In the genomic region with DNA sequence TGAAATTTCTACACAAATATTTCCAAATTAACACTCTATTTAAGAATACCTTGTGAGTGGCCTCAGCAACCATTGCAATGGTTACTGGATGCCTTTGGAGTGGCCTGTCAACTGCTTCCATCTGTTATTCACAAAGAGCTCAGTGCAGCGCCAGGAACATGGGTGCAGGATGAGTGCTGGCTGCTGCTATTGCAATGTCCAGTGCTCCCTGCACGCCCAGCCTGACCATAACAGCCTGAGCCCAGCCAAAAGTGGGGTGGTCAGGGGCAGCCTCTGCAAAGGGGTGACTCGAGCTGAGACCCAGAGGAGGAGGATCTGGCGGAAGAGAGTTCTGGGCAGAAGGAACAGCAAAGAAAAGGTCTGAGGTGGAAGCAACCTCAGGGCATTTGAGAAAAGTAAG, we compare ENCODE assay signal across 19 cellular contexts. TPM values are rescaled to one million over a fixed set of nuclear protein-coding genes. Genes with fewer than 3 reads are reported as not detected.
DNase-seq lines count a peak whose midpoint lies in the region; ATAC-seq and TF ChIP-seq lines count a peak whose summit lies in the region.
"Had no signal": no experiment of that assay in that cellular context is flagged by ENCODE, and none has a peak within 500 bp of the region (broad histone marks: within the 10 kb centered on the region; RNA-seq: fewer than 3 reads in every experiment).

No MANE protein-coding gene starts in this region.

- no peaks in the 10 kb centered on the region for H3F3A ChIP-seq in OCI-LY1 (ENCODE audit: insufficient read depth, low read length)

- H3K27me3 Mint-ChIP-seq in stimulated activated naive B cell treated with anti-CD40 and anti-IgM and Interleukin-4, amounts not matched to agents 10 μg/mL and 1 μg/mL and 100 μg/mL, for 72 hours = peaks cover 22 to 33% of the 10 kb centered on the region in 2 donors

- no peak for TF ChIP-seq CTCF in OCI-LY1 (IDR thresholded peaks at IDR 0.05; ENCODE audit: low read length)
- TF ChIP-seq CTCF in spleen (IDR thresholded peaks at IDR 0.05 in 8 of 11, conservative IDR thresholded peaks at IDR 0.05 in 3 of 11) = no peak

- ATAC-seq in stimulated activated naive B cell treated with anti-CD40 and anti-IgM and Interleukin-4, amounts not matched to agents 10 μg/mL and 1 μg/mL and 100 μg/mL, for 72 hours (replicated peaks) = no peak
- ATAC-seq: HCT116 had no signal

- H3K36me3 Mint-ChIP-seq in stimulated activated naive B cell treated with anti-CD40 and anti-IgM and Interleukin-4, amounts not matched to agents 10 μg/mL and 1 μg/mL and 100 μg/mL, for 72 hours = peaks cover 0 to 3% of the 10 kb centered on the region in 2 donors
- H3K36me3 Mint-ChIP-seq: brain, type B pancreatic cell had no signal

- H3K27ac ChIP-seq in OCI-LY1 (ENCODE audit: low read depth, low read length, poor library complexity, severe bottlenecking) = no peak overlapping the region
- H3K27ac ChIP-seq in spleen = peak overlapping the region in 3 of 8 donors; percentile 58 to 84 (median 84)
- no peak overlapping the region for H3K27ac ChIP-seq in caudate nucleus (ENCODE audit: low read depth, low read length)
- H3K27ac ChIP-seq: dorsolateral prefrontal cortex had no signal

- H3K4me1 Mint-ChIP-seq in stimulated activated naive B cell treated with anti-CD40 and anti-IgM and Interleukin-4, amounts not matched to agents 10 μg/mL and 1 μg/mL and 100 μg/mL, for 72 hours = peaks cover 18 to 31% of the 10 kb centered on the region in 2 donors

- H2AFZ ChIP-seq in OCI-LY1 (ENCODE audit: low read length) = peak overlapping the region; percentile 54; the same call in 1 of the 2 replicates

- H3K36me3 ChIP-seq in OCI-LY1 (ENCODE audit: insufficient read depth, low read length) = no peaks in the 10 kb centered on the region
- H3K36me3 ChIP-seq in spleen = no peaks in the 10 kb centered on the region

- peak overlapping the region; percentile 54 for H3K27ac Mint-ChIP-seq in stimulated activated naive B cell treated with anti-CD40 and anti-IgM and Interleukin-4, amounts not matched to agents 10 μg/mL and 1 μg/mL and 100 μg/mL, for 72 hours
- H3K27ac Mint-ChIP-seq: type B pancreatic cell had no signal

- H3K4me3 Mint-ChIP-seq in stimulated activated naive B cell treated with anti-CD40 and anti-IgM and Interleukin-4, amounts not matched to agents 10 μg/mL and 1 μg/mL and 100 μg/mL, for 72 hours = no peak overlapping the region
- H3K4me3 Mint-ChIP-seq: brain, type B pancreatic cell had no signal

- peaks cover 2 to 3% of the 10 kb centered on the region in 2 donors for H3K9me3 Mint-ChIP-seq in stimulated activated naive B cell treated with anti-CD40 and anti-IgM and Interleukin-4, amounts not matched to agents 10 μg/mL and 1 μg/mL and 100 μg/mL, for 72 hours
- H3K9me3 Mint-ChIP-seq: activated T-helper 2 cell treated with anti-CD3 and anti-CD28 coated beads, Interferon-gamma antibody, Interleukin-2, Interleukin-4, amounts not matched to agents 10 μg/mL and 5 μg/mL and 100 μg/mL, durations not matched to agents 14 hours and 24 hours and 36 hours; brain; type B pancreatic cell had no signal

- H3K9me2 ChIP-seq in OCI-LY1 (ENCODE audit: low read depth, low read length) = no peaks in the 10 kb centered on the region

- H3K4me1 ChIP-seq in OCI-LY1 (ENCODE audit: insufficient read depth, low read length, severe bottlenecking) = peaks cover 11% of the 10 kb centered on the region
- H3K4me1 ChIP-seq in spleen = peaks cover 10 to 80% (median 37%) of the 10 kb centered on the region in 6 donors

- H4K20me1 ChIP-seq in OCI-LY1 (ENCODE audit: insufficient read depth, low read length) = no peaks in the 10 kb centered on the region

- H3K9me3 ChIP-seq in OCI-LY1 (ENCODE audit: low read length) (no peaks in the 10 kb centered on the region), spleen (no peaks in the 10 kb centered on the region)

- no peak for TF ChIP-seq POLR2A in spleen (IDR thresholded peaks at IDR 0.05)

- 72 to 84% (median 83%) methylated on average over 4 of the region's 4 CpGs for WGBS in spleen, 5 donors

- intact Hi-C loops in spleen (cut with DNase I; ENCODE audit: low total_unique reads) = no loop called here

- H3K4me3 ChIP-seq in OCI-LY1 (ENCODE audit: low read depth, low read length, poor library complexity, severe bottlenecking) = no peak overlapping the region
- peak overlapping the region in 1 of 8 donors; percentile 40 for H3K4me3 ChIP-seq in spleen
- H3K4me3 ChIP-seq: dorsolateral prefrontal cortex had no signal

- H3K79me2 ChIP-seq in OCI-LY1 (ENCODE audit: insufficient read depth, low read length) = no peaks in the 10 kb centered on the region

- H3K4me2 ChIP-seq in OCI-LY1 (ENCODE audit: low read length) = no peak overlapping the region

- no peak overlapping the region for H3K9ac ChIP-seq in OCI-LY1 (ENCODE audit: low read length)

- peak; percentile 38 for DNase-seq in activated effector memory CD4-positive, alpha-beta T cell treated with anti-CD3 and anti-CD28 coated beads, Interleukin-2, amount 50 U/mL, for 16 hours
- no peak for DNase-seq in activated effector memory CD4-positive, alpha-beta T cell treated with Interleukin-2 at 50 U/mL for 16 hours
- DNase-seq in ecto neural progenitor cell (ENCODE audit: low spot score) = peak; percentile 31
- DNase-seq in stimulated activated naive B cell treated with anti-CD40 and anti-IgM and Interleukin-4, amounts not matched to agents 10 μg/mL and 1 μg/mL and 100 μg/mL, for 72 hours = no peak
- DNase-seq in HT-29 (ENCODE audit: low spot score) = no peak
- no peak for DNase-seq in spleen
- no peak for DNase-seq in caudate nucleus (lab: John Stamatoyannopoulos, UW)
- DNase-seq: activated CD4-positive, alpha-beta T cell treated with anti-CD3 and anti-CD28 coated beads for 1 hour; dorsolateral prefrontal cortex; KG1; kidney glomerular epithelial cell; NCI-H1092 treated with DMSO at 0.1 percent for 48 hours; NCI-H2171; posterior cingulate gyrus had no signal

- H3K27me3 ChIP-seq in OCI-LY1 (ENCODE audit: insufficient read depth, low read length) (no peaks in the 10 kb centered on the region), spleen (replicated peaks in 1 of 7) (no peaks in the 10 kb centered on the region)
- H3K27me3 ChIP-seq: dorsolateral prefrontal cortex had no signal

RNA-seq across cellular contexts. Expression of gene CASS4, which starts 18.4 kb away (rescaled TPM):
- 0.05 TPM in 1 of 2 replicates, not detected in the other for total RNA-seq in HT-29 (2014; rRNA removed; shearing (Covaris generic))
- total RNA-seq in spleen = 10 to 100 TPM; 10.3 to 15.5 (median 12.5) TPM
- polyA plus RNA-seq in spleen = 1 to 10 TPM; 1.2 to 1.9 (median 1.6) TPM

RNA-seq across cellular contexts. Expression of gene RTF2, which starts 38.0 kb away (rescaled TPM):
- total RNA-seq in HT-29 (2014; rRNA removed; shearing (Covaris generic)) = 77.0 and 86.0 TPM in 2 replicates
- total RNA-seq in spleen = 10 to 100 TPM; 50.3 to 89.3 (median 72.7) TPM
- 10 to 100 TPM; 66.2 to 83.9 (median 83.8) TPM for polyA plus RNA-seq in spleen

RNA-seq across cellular contexts. Expression of gene CSTF1, which starts 38.0 kb away (rescaled TPM):
- total RNA-seq in HT-29 (2014; rRNA removed; shearing (Covaris generic)) = 44.9 and 49.0 TPM in 2 replicates
- total RNA-seq in spleen = 10 to 100 TPM; 24.4 to 45.0 (median 32.9) TPM
- polyA plus RNA-seq in spleen = 10 to 100 TPM in 2 of 3 donors, 1 to 10 TPM in 1; 9.8 to 13.8 (median 10.9) TPM

RNA-seq across cellular contexts. Expression of gene AURKA, which starts 38.5 kb away (rescaled TPM):
- 75.4 and 94.1 TPM in 2 replicates for total RNA-seq in HT-29 (2014; rRNA removed; shearing (Covaris generic))
- 10 to 100 TPM in 1 of 7 donors, 1 to 10 TPM in 6; 3.0 to 10.0 (median 7.5) TPM for total RNA-seq in spleen
- polyA plus RNA-seq in spleen = 1 to 10 TPM; 1.6 to 7.2 (median 5.1) TPM

Comparison
In these comparisons a context has a peak if more than half of its experiments do, and no peak if none do; other contexts are left out.
1. DNase-seq: peak in activated effector memory CD4-positive, alpha-beta T cell treated with anti-CD3 and anti-CD28 coated beads, Interleukin-2, amount 50 U/mL, for 16 hours (single experiment) and ecto neural progenitor cell (single experiment); none in activated effector memory CD4-positive, alpha-beta T cell treated with Interleukin-2 at 50 U/mL for 16 hours (single experiment), stimulated activated naive B cell treated with anti-CD40 and anti-IgM and Interleukin-4, amounts not matched to agents 10 μg/mL and 1 μg/mL and 100 μg/mL, for 72 hours (single experiment), HT-29 (single experiment), spleen (single experiment) and caudate nucleus (0 of 61).
2. RNA of gene CASS4, which starts 18.4 kb away (total RNA-seq): 10.3 to 15.5 TPM in spleen; 0.05 TPM in HT-29; every median in the first group is over 10 times any median in the second.